ENCODE assay signal across 17 cellular contexts in the genomic region with DNA sequence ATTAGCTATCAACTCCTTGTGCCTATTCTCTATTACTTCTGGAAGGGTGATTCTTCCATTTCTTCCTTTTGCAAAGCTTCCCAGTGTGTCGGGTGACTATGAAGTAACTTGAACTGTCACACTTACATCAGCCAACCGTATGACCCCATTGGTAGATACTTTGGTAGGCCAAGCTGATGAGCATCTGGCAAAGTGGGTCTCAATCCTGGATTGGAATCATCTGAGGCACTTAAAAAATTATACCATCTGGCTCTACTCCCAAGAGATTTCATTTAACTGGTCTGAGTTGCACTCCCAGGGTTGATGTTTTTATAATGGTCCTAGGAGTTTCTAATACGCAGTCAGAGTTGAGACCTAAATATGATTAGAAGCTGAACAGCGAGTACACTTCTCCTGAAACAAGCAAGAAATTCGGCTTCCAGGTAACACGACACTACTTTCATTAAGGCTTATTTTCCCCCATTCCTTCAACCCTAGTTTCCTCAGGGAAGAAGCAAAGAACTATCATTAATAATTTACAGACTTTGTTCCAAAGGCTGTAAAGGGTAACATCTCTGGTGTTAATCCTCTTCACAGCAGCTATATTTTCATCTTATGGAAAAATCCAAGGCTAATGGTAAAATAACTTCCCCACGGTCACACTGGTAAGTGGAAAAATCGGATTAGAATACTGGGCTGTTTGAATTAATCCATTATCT.
A peak's percentile ranks its signal among the peaks of the same experiment; 100 is the strongest.
DNase-seq lines count a peak whose midpoint lies in the region; ATAC-seq lines count a peak whose summit lies in the region.
"Had no signal": no experiment of that assay in that cellular context is flagged by ENCODE, and none has a peak within 500 bp of the region (broad histone marks: within the 10 kb centered on the region; RNA-seq: fewer than 3 reads in every experiment).

No MANE protein-coding gene starts in this region.

- DNase-seq in NCI-H2227 (lab: John Stamatoyannopoulos, UW; ENCODE audit: unreplicated experiment), result peak; percentile 2
- no peak for DNase-seq in NCI-H2227 treated with DMSO at 0.1 percent for 48 hours (lab: John Stamatoyannopoulos, UW)
- peak; percentile 24 to 88 for DNase-seq in NCI-H446 (lab: John Stamatoyannopoulos, UW)
- no peak for DNase-seq in SK-N-MC (ENCODE audit: low read depth, low spot score)
- peak; percentile 51 for DNase-seq in renal cortical epithelial cell (ENCODE audit: low read depth)
- DNase-seq in right cardiac atrium, result no peak
- DNase-seq in T1000 (lab: John Stamatoyannopoulos, UW), result no peak
- DNase-seq in NCI-H510A treated with DMSO at 0.1 percent for 48 hours (lab: John Stamatoyannopoulos, UW), result no peak
- DNase-seq: CD8-positive, alpha-beta T cell; GDM1; GM23248; NCI-H1436; NCI-H2107 had no signal

- ATAC-seq in right cardiac atrium, result no peak
- ATAC-seq: CD8-positive, alpha-beta T cell; GM12878; HCT116; K562 had no signal

- no peaks in the 10 kb centered on the region for H3K9me3 ChIP-seq in SK-N-MC (ENCODE audit: low read depth, low read length)
- H3K9me3 ChIP-seq in right cardiac atrium (ENCODE audit: control insufficient read depth, low read length), result no peaks in the 10 kb centered on the region

- 88% methylated on average over 8 of the region's 8 CpGs for WGBS in right cardiac atrium

- no peak overlapping the region for H3K9ac ChIP-seq in SK-N-MC (ENCODE audit: insufficient read length)
- H3K9ac ChIP-seq: GM23248 had no signal

- peaks cover 3% of the 10 kb centered on the region for H3K4me1 ChIP-seq in right cardiac atrium (ENCODE audit: control insufficient read depth, insufficient read depth, low read length)

- H3K27ac ChIP-seq in SK-N-MC (peak overlapping the region; percentile 71), right cardiac atrium (ENCODE audit: low read length) (no peak overlapping the region)
- H3K27ac ChIP-seq: 22Rv1, GM23248 had no signal

- no peak overlapping the region for H3K4me3 ChIP-seq in SK-N-MC
- H3K4me3 ChIP-seq in right cardiac atrium (ENCODE audit: low read length), result no peak overlapping the region
- H3K4me3 ChIP-seq: GM12878, GM23248, K562 had no signal

- intact Hi-C loops in right cardiac atrium (cut with DNase I), result no loop called here

- no peaks in the 10 kb centered on the region for H3K36me3 ChIP-seq in SK-N-MC (ENCODE audit: insufficient read depth, low read length)

- no peaks in the 10 kb centered on the region for H3K27me3 ChIP-seq in right cardiac atrium (ENCODE audit: control insufficient read depth, insufficient read depth)

Comparison
In these comparisons a context has a peak if more than half of its experiments do, and no peak if none do; other contexts are left out.
1. DNase-seq: peak in NCI-H2227 (single experiment), NCI-H446 (2 of 2) and renal cortical epithelial cell (single experiment); none in NCI-H2227 treated with DMSO at 0.1 percent for 48 hours (single experiment), SK-N-MC (single experiment), right cardiac atrium (0 of 3), T1000 (single experiment) and NCI-H510A treated with DMSO at 0.1 percent for 48 hours (single experiment).